Comparison of ENCODE assay signal across 6 cellular contexts in the genomic region with DNA sequence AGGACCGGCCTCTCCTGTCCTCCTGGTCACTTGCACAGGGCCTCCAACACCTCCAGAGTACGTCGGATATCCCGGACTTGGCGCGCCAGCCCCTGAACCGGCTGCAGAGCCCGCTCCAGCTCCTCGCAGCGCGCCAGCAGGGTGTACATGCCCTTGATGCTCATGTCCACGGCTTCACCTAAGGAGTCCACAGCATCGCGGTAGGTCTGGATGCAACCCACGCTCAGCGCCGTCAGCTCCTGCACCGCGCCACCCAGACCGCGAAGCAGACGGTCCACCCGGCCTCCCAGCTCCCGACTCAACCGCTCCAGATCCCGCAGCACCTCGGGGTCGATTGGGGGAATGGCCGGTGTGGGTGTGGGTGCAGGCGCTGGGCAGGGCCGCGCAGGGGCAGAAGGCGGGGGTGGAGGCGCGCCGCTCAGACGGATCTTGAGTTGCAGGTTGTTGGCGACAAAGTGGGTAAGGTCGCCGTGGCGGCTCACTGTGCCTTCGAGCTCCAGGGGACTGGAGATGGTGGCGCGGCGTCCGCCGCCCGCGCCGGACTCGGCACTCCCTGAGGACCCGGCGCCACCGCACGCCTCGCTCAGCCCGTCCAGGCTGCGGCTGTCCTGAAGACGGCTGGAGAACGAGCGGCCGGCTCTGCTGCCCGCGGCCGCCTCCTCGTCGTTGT. TPM values are rescaled to one million over a fixed set of nuclear protein-coding genes. Genes with fewer than 3 reads are reported as not detected.
DNase-seq lines count a peak whose midpoint lies in the region; TF ChIP-seq lines count a peak whose summit lies in the region.

No MANE protein-coding gene starts in this region.

- peaks cover 9% of the 10 kb centered on the region for H3K79me1 ChIP-seq in neuronal stem cell (ENCODE audit: low read depth, low read length)

- H3K4me2 ChIP-seq in Karpas-422 (ENCODE audit: low read depth, low read length, poor library complexity, severe bottlenecking) (peak overlapping the region; percentile 99), mammary epithelial cell (ENCODE audit: insufficient read depth, low read depth, low read length) (peak overlapping the region; percentile 94), neuronal stem cell (ENCODE audit: insufficient read depth, low read length, poor library complexity, severe bottlenecking) (peak overlapping the region; percentile 77)

- peaks cover 12% of the 10 kb centered on the region; the same call in 1 of the 2 replicates for H4K20me1 ChIP-seq in Karpas-422 (ENCODE audit: insufficient read depth, low read depth, low read length)
- H4K20me1 ChIP-seq in mammary epithelial cell (ENCODE audit: insufficient read depth, low read length): no peaks in the 10 kb centered on the region

- peak overlapping the region; percentile 90 for H3K23ac ChIP-seq in neuronal stem cell (ENCODE audit: low read depth, low read length, poor library complexity)

- H3K9ac ChIP-seq in Karpas-422 (ENCODE audit: low read length): peak overlapping the region; percentile 83
- peak overlapping the region; percentile 47 for H3K9ac ChIP-seq in mammary epithelial cell (ENCODE audit: insufficient read depth, low read length)
- H3K9ac ChIP-seq in neuronal stem cell (ENCODE audit: low read depth, low read length, poor library complexity): peak overlapping the region; percentile 93

- TF ChIP-seq CTCF in mammary epithelial cell (conservative IDR thresholded peaks at IDR 0.05 in 1 of 2, IDR thresholded peaks at IDR 0.05 in 1 of 2; ENCODE audit: extremely low read depth in 1 of 2, insufficient read depth in 1 of 2, low read depth in 1 of 2, low read length in 2 of 2): no peak

- 0 out of 2 replicates have a peak overlapping the region, but pooled peaks have one; percentile 47 for H2AFZ ChIP-seq in Karpas-422 (ENCODE audit: low read length)
- peak overlapping the region; percentile 91 for H2AFZ ChIP-seq in mammary epithelial cell (ENCODE audit: low read depth, low read length)
- peak overlapping the region; percentile 94 for H2AFZ ChIP-seq in neuronal stem cell (ENCODE audit: low read length)

- no peak overlapping the region for H3K14ac ChIP-seq in neuronal stem cell (ENCODE audit: low read length)

- BruUV-seq in mammary epithelial cell (replicated peaks; lab: Mats Ljungman, UMichigan): no TSS peak

- no peak overlapping the region for H2BK120ac ChIP-seq in neuronal stem cell (ENCODE audit: low read depth, low read length)

- peak overlapping the region; percentile 87 for H2BK5ac ChIP-seq in neuronal stem cell (ENCODE audit: low read length)

- H3K79me2 ChIP-seq in Karpas-422 (ENCODE audit: low read length) (peaks cover 21% of the 10 kb centered on the region), mammary epithelial cell (ENCODE audit: insufficient read depth, low read length) (peaks cover 17% of the 10 kb centered on the region)

- H3K18ac ChIP-seq in neuronal stem cell (ENCODE audit: low read length): peak overlapping the region; percentile 88

- peak overlapping the region; percentile 79 for H2BK15ac ChIP-seq in neuronal stem cell (ENCODE audit: low read length)

- H3K9me3 ChIP-seq in Karpas-422 (ENCODE audit: low read length) (no peaks in the 10 kb centered on the region), mammary epithelial cell (replicated peaks; ENCODE audit: insufficient read depth, low read length) (no peaks in the 10 kb centered on the region), neuronal stem cell (replicated peaks in 1 of 2; ENCODE audit: control insufficient read depth in 2 of 2, insufficient read depth in 1 of 2, low read depth in 1 of 2, low read length in 2 of 2) (no peaks in the 10 kb centered on the region)

- no peak overlapping the region for H4K91ac ChIP-seq in neuronal stem cell (ENCODE audit: low read depth, low read length, poor library complexity)

- DNase-seq in Karpas-422 (peak; percentile 58), mammary epithelial cell (no peak), neuronal stem cell (ENCODE audit: low spot score) (no peak), DMS 273 treated with DMSO at 0.1 percent for 48 hours (lab: John Stamatoyannopoulos, UW) (no peak), GM19238 (ENCODE audit: insufficient read length, low spot score) (no peak), NCI-H510A (lab: John Stamatoyannopoulos, UW) (no peak)

- CTCF ChIA-PET in mammary epithelial cell (lab: Charles Lee; ENCODE audit: low non-redundant PET): interaction anchor here (0.8 kb wide), 1 partner anchor 112 kb away, joined by 5 read pairs; no protein-coding TSS in a partner anchor

- H2AK5ac ChIP-seq in neuronal stem cell (ENCODE audit: low read depth, low read length): peak overlapping the region; percentile 89

- H3K27me3 ChIP-seq in Karpas-422 (ENCODE audit: low read length) (no peaks in the 10 kb centered on the region), mammary epithelial cell (ENCODE audit: insufficient read depth, low read length) (no peaks in the 10 kb centered on the region), neuronal stem cell (ENCODE audit: control insufficient read depth in 3 of 3, insufficient read depth in 3 of 3, low read depth in 1 of 3, low read length in 3 of 3) (peaks cover 0 to 16% (median 3%) of the 10 kb centered on the region in 3 experiments)

- H4K8ac ChIP-seq in neuronal stem cell (ENCODE audit: low read depth, low read length): no peak overlapping the region

- no peaks in the 10 kb centered on the region for H3K9me2 ChIP-seq in Karpas-422 (replicated peaks; ENCODE audit: insufficient read depth, low read length)

- no peaks in the 10 kb centered on the region for H3K36me3 ChIP-seq in Karpas-422 (ENCODE audit: insufficient read depth, low read length)
- no peaks in the 10 kb centered on the region for H3K36me3 ChIP-seq in mammary epithelial cell (ENCODE audit: insufficient read depth, low read length)
- H3K36me3 ChIP-seq in neuronal stem cell (replicated peaks in 1 of 2; ENCODE audit: control insufficient read depth in 2 of 2, insufficient read depth in 2 of 2, low read length in 2 of 2): no peaks in the 10 kb centered on the region

- H2BK12ac ChIP-seq in neuronal stem cell (ENCODE audit: low read length): peak overlapping the region; percentile 76

- intact Hi-C loops in mammary epithelial cell (cut with micrococcal nuclease): no loop called here

- peak overlapping the region; percentile 87 for H3K4ac ChIP-seq in neuronal stem cell (ENCODE audit: low read length)

- H3K27ac ChIP-seq in Karpas-422 (ENCODE audit: low read length): peak overlapping the region; percentile 86
- peak overlapping the region; percentile 13 for H3K27ac ChIP-seq in mammary epithelial cell (ENCODE audit: insufficient read depth, low read depth, low read length)
- no peak overlapping the region for H3K27ac ChIP-seq in neuronal stem cell (replicated peaks; ENCODE audit: low read length)

- peak overlapping the region; percentile 73 for H3K4me3 ChIP-seq in Karpas-422 (ENCODE audit: low read length)
- H3K4me3 ChIP-seq in mammary epithelial cell (replicated peaks in 1 of 3; ENCODE audit: insufficient read depth in 1 of 3, low read depth in 2 of 3, low read length in 3 of 3): peak overlapping the region; percentile 62 to 85 (median 80)
- peak overlapping the region; percentile 69 to 93 for H3K4me3 ChIP-seq in neuronal stem cell (ENCODE audit: low read length in 2 of 2)

- in situ Hi-C loops in mammary epithelial cell (cut with MboI; ENCODE audit: low sequenced_read_pairs in 2 of 2): loop anchor here in 1 of 2 donors (5.0 to 10.0 kb wide), 3 partner anchors 33 to 67 kb away; partner anchors contain the start of genes CTC1, HES7 and PFAS

- dilution Hi-C loops in mammary epithelial cell (cut with HindIII; ENCODE audit: low sequenced_read_pairs): loop anchor here (5.0 kb wide), 3 partner anchors 48 to 113 kb away; partner anchors contain the start of gene HES7

- 12% methylated on average over 21 of the region's 67 CpGs for WGBS in mammary epithelial cell (ENCODE audit: low coverage, missing lambda C conversion rate)
- no CpG with 5 or more reads among the region's 67 CpGs for WGBS in neuronal stem cell (ENCODE audit: extremely low coverage in 2 of 2, insufficient read length in 2 of 2, insufficient replicate concordance in 1 of 2), 2 donors

- peaks cover 47% of the 10 kb centered on the region for H3K4me1 ChIP-seq in Karpas-422 (ENCODE audit: low read length)
- H3K4me1 ChIP-seq in mammary epithelial cell (ENCODE audit: insufficient read depth, low read length): peaks cover 31% of the 10 kb centered on the region
- peaks cover 20 to 24% of the 10 kb centered on the region in 2 donors for H3K4me1 ChIP-seq in neuronal stem cell (ENCODE audit: control insufficient read depth in 2 of 2, insufficient read depth in 1 of 2, low read depth in 1 of 2, low read length in 2 of 2)

RNA-seq across cellular contexts. Expression of gene BORCS6, which starts 0.8 kb away (rescaled TPM):
- 10.3 and 34.4 TPM in 2 replicates for total RNA-seq in Karpas-422 (2014; rRNA removed; shearing (Covaris generic); ENCODE audit: low replicate concordance)
- total RNA-seq in mammary epithelial cell: 1 to 10 TPM; 4.9 to 8.8 TPM
- polyA plus RNA-seq in mammary epithelial cell: 6.5 TPM
- 3.9 TPM for polyA minus RNA-seq in mammary epithelial cell
- 1.8 TPM for polyA plus RNA-seq in neuronal stem cell (2013, experiment 1 of 2)
- 1.7 TPM for polyA plus RNA-seq in neuronal stem cell (2013, experiment 2 of 2)

RNA-seq across cellular contexts. Expression of gene TMEM107, which starts 13.0 kb away (rescaled TPM):
- total RNA-seq in Karpas-422 (2014; rRNA removed; shearing (Covaris generic); ENCODE audit: low replicate concordance): 70.7 and 134 TPM in 2 replicates
- 10 to 100 TPM; 23.8 to 24.0 TPM for total RNA-seq in mammary epithelial cell
- polyA plus RNA-seq in mammary epithelial cell: 32.2 TPM
- polyA minus RNA-seq in mammary epithelial cell: 50.2 TPM
- 14.8 TPM for polyA plus RNA-seq in neuronal stem cell (2013, experiment 1 of 2)
- polyA plus RNA-seq in neuronal stem cell (2013, experiment 2 of 2): 15.2 TPM

RNA-seq across cellular contexts. Expression of gene AURKB, which starts 21.2 kb away (rescaled TPM):
- total RNA-seq in Karpas-422 (2014; rRNA removed; shearing (Covaris generic); ENCODE audit: low replicate concordance): 71.0 and 82.4 TPM in 2 replicates
- total RNA-seq in mammary epithelial cell: 10 to 100 TPM in 1 of 2 donors, 1 to 10 TPM in 1; 1.8 to 59.3 TPM
- 62.1 TPM for polyA plus RNA-seq in mammary epithelial cell
- 99.5 TPM for polyA minus RNA-seq in mammary epithelial cell
- 213 TPM for polyA plus RNA-seq in neuronal stem cell (2013, experiment 1 of 2)
- polyA plus RNA-seq in neuronal stem cell (2013, experiment 2 of 2): 209 TPM

RNA-seq across cellular contexts. Expression of gene VAMP2, which starts 26.4 kb away (rescaled TPM):
- 24.5 and 47.7 TPM in 2 replicates for total RNA-seq in Karpas-422 (2014; rRNA removed; shearing (Covaris generic); ENCODE audit: low replicate concordance)
- 10 to 100 TPM in 1 of 2 donors, 1 to 10 TPM in 1; 9.2 to 30.8 TPM for total RNA-seq in mammary epithelial cell
- polyA plus RNA-seq in mammary epithelial cell: 7.2 TPM
- polyA minus RNA-seq in mammary epithelial cell: 18.0 TPM
- polyA plus RNA-seq in neuronal stem cell (2013, experiment 1 of 2): 47.3 TPM
- polyA plus RNA-seq in neuronal stem cell (2013, experiment 2 of 2): 45.3 TPM

RNA-seq across cellular contexts. Expression of gene PER1, which starts 37.0 kb away (rescaled TPM):
- total RNA-seq in Karpas-422 (2014; rRNA removed; shearing (Covaris generic); ENCODE audit: low replicate concordance): 12.7 and 24.0 TPM in 2 replicates
- total RNA-seq in mammary epithelial cell: 10 to 100 TPM; 26.8 to 97.9 TPM
- polyA plus RNA-seq in mammary epithelial cell: 16.8 TPM
- 96.6 TPM for polyA minus RNA-seq in mammary epithelial cell
- 17.0 TPM for polyA plus RNA-seq in neuronal stem cell (2013, experiment 1 of 2)
- 18.7 TPM for polyA plus RNA-seq in neuronal stem cell (2013, experiment 2 of 2)
